ENCODE assay signal across 10 cellular contexts in the genomic region with DNA sequence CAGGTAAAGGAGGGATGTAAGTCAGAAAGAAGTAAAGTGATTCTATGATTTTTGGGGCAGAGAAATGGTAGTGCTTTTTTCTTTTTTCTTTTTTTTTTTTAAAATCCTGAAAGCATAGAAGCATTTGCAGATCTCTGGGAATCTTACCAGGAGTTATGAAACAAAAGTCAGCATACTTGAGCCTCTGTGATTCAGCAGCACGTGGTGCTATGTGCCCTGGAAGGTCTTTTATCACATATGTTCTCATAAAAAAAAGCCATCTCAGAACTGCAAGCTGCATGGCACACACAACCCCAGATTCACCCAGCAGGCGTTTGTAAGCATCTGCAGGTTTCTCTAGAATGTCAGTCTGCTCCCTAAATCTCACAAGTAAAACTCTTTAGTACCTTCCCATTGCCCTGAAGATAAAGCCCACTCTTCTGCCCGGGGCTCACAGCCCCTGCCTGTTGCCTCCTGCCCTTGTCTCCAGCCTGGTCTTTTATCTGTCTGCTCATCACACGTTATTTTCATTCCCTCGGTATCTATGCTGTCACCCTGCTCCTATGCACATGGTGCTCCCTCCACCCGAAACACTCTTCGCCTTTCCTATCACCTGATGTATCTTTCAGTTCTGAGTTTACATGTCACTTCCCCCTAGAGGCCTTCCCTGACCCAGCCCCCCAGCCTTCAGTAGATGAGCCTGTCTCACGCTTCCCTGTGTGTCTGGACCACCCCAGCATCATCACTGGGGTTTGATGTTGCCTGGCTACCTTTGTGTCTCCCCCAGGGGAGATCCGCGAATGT.
DNase-seq lines count a peak whose midpoint lies in the region; ATAC-seq, FAIRE-seq and TF ChIP-seq lines count a peak whose summit lies in the region.
"Had no signal": no experiment of that assay in that cellular context is flagged by ENCODE, and none has a peak within 500 bp of the region (broad histone marks: within the 10 kb centered on the region; RNA-seq: fewer than 3 reads in every experiment).

No MANE protein-coding gene starts in this region.

- no peaks in the 10 kb centered on the region for H3K9me2 ChIP-seq in PC-3 (replicated peaks; ENCODE audit: low read length)

- H3K36me3 ChIP-seq in gastrocnemius medialis (no peaks in the 10 kb centered on the region), PC-3 (ENCODE audit: low read depth, low read length) (no peaks in the 10 kb centered on the region)

- H3K4me1 ChIP-seq in gastrocnemius medialis (no peaks in the 10 kb centered on the region), PC-3 (ENCODE audit: insufficient read depth, low read length) (no peaks in the 10 kb centered on the region)

- TF ChIP-seq POLR2A in gastrocnemius medialis (IDR thresholded peaks at IDR 0.05): no peak

- no peak for TF ChIP-seq CTCF in gastrocnemius medialis (IDR thresholded peaks at IDR 0.05 in 4 of 5, conservative IDR thresholded peaks at IDR 0.05 in 1 of 5)
- no peak for TF ChIP-seq CTCF in PC-3 (conservative IDR thresholded peaks at IDR 0.05; ENCODE audit: low read depth, low read length)

- no peak for DNase-seq in activated CD8-positive, alpha-beta memory T cell treated with anti-CD3 and anti-CD28 coated beads, Interleukin-2, amount 10 ng/mL, durations not matched to agents 7 days and 5 days
- no peak for DNase-seq in activated CD8-positive, alpha-beta memory T cell treated with anti-CD3 and anti-CD28 coated beads, Interleukin-2, amount 50 U/mL, for 4 hours
- peak; percentile 14 for DNase-seq in urothelium cell line (ENCODE audit: low spot score)
- DNase-seq in gastrocnemius medialis: no peak
- DNase-seq in stimulated activated CD4-positive, alpha-beta T cell treated with anti-CD3 and anti-CD28 coated beads, Interleukin-2, amount 100 ng/mL, for 24 hours: no peak
- no peak for DNase-seq in PC-3

- intact Hi-C loops in dendritic cell treated with granulocyte-macrophage colony-stimulating factor and Interleukin-4, amounts not matched to agents 40 ng/mL and 50 ng/mL, for 4 days (cut with micrococcal nuclease): no loop called here
- intact Hi-C loops in gastrocnemius medialis (cut with DNase I; ENCODE audit: low total_unique reads): no loop called here
- intact Hi-C loops in PC-3 (cut with micrococcal nuclease): no loop called here

- H3K27ac Mint-ChIP-seq in activated CD8-positive, alpha-beta memory T cell treated with anti-CD3 and anti-CD28 coated beads, Interleukin-2, amount 10 ng/mL, durations not matched to agents 7 days and 5 days: no peak overlapping the region
- peak overlapping the region; percentile 3 for H3K27ac Mint-ChIP-seq in dendritic cell treated with granulocyte-macrophage colony-stimulating factor and Interleukin-4, amounts not matched to agents 40 ng/mL and 50 ng/mL, for 4 days

- no peak for FAIRE-seq in urothelium cell line (lab: Jason Lieb, UNC)
- FAIRE-seq: A549, TTC549 had no signal

- peaks cover 24% of the 10 kb centered on the region for H3K4me1 Mint-ChIP-seq in activated CD8-positive, alpha-beta memory T cell treated with anti-CD3 and anti-CD28 coated beads, Interleukin-2, amount 10 ng/mL, durations not matched to agents 7 days and 5 days
- peaks cover 31% of the 10 kb centered on the region for H3K4me1 Mint-ChIP-seq in dendritic cell treated with granulocyte-macrophage colony-stimulating factor and Interleukin-4, amounts not matched to agents 40 ng/mL and 50 ng/mL, for 4 days (ENCODE audit: low read depth)

- H2AFZ ChIP-seq in PC-3 (ENCODE audit: low read length): no peak overlapping the region

- POLR2A ChIA-PET in PC-3 (lab: Charles Lee; ENCODE audit: unreplicated experiment): no interaction called here

- H3K4me2 ChIP-seq in PC-3 (ENCODE audit: low read length): no peak overlapping the region
- H3K4me2 ChIP-seq: A549 had no signal

- no peak overlapping the region for H3K9ac ChIP-seq in PC-3 (ENCODE audit: low read length)

- no peaks in the 10 kb centered on the region for H3K9me3 ChIP-seq in gastrocnemius medialis
- no peaks in the 10 kb centered on the region for H3K9me3 ChIP-seq in PC-3 (ENCODE audit: low read length)
- H3K9me3 ChIP-seq: A549 had no signal

- H3K36me3 Mint-ChIP-seq in activated CD8-positive, alpha-beta memory T cell treated with anti-CD3 and anti-CD28 coated beads, Interleukin-2, amount 10 ng/mL, durations not matched to agents 7 days and 5 days: peaks cover 1% of the 10 kb centered on the region
- H3K36me3 Mint-ChIP-seq in dendritic cell treated with granulocyte-macrophage colony-stimulating factor and Interleukin-4, amounts not matched to agents 40 ng/mL and 50 ng/mL, for 4 days (ENCODE audit: low read depth): peaks cover 30% of the 10 kb centered on the region

- in situ Hi-C loops in gastrocnemius medialis (cut with MboI; ENCODE audit: low sequenced_read_pairs in 4 of 4): no loop called here

- H3K27me3 Mint-ChIP-seq in activated CD8-positive, alpha-beta memory T cell treated with anti-CD3 and anti-CD28 coated beads, Interleukin-2, amount 10 ng/mL, durations not matched to agents 7 days and 5 days: peaks cover 51% of the 10 kb centered on the region
- H3K27me3 Mint-ChIP-seq in dendritic cell treated with granulocyte-macrophage colony-stimulating factor and Interleukin-4, amounts not matched to agents 40 ng/mL and 50 ng/mL, for 4 days: peaks cover 36% of the 10 kb centered on the region

- CTCF ChIA-PET in activated CD8-positive, alpha-beta memory T cell treated with anti-CD3 and anti-CD28 coated beads, Interleukin-2, amount 10 ng/mL, durations not matched to agents 7 days and 5 days (lab: Charles Lee): no interaction called here
- CTCF ChIA-PET in PC-3 (lab: Charles Lee): no interaction called here

- no peaks in the 10 kb centered on the region for H3F3A ChIP-seq in PC-3 (ENCODE audit: low read length, unreplicated experiment)

- no peaks in the 10 kb centered on the region for H3K9me3 Mint-ChIP-seq in activated CD8-positive, alpha-beta memory T cell treated with anti-CD3 and anti-CD28 coated beads, Interleukin-2, amount 10 ng/mL, durations not matched to agents 7 days and 5 days (ENCODE audit: low read depth)
- H3K9me3 Mint-ChIP-seq in dendritic cell treated with granulocyte-macrophage colony-stimulating factor and Interleukin-4, amounts not matched to agents 40 ng/mL and 50 ng/mL, for 4 days: no peaks in the 10 kb centered on the region

- H3K4me3 ChIP-seq in gastrocnemius medialis (no peak overlapping the region), PC-3 (ENCODE audit: low read length) (no peak overlapping the region)
- H3K4me3 ChIP-seq: A549 had no signal

- H3K27ac ChIP-seq in gastrocnemius medialis (no peak overlapping the region), PC-3 (ENCODE audit: low read length) (no peak overlapping the region)

- H3K4me3 Mint-ChIP-seq in activated CD8-positive, alpha-beta memory T cell treated with anti-CD3 and anti-CD28 coated beads, Interleukin-2, amount 10 ng/mL, durations not matched to agents 7 days and 5 days: no peak overlapping the region
- H3K4me3 Mint-ChIP-seq in dendritic cell treated with granulocyte-macrophage colony-stimulating factor and Interleukin-4, amounts not matched to agents 40 ng/mL and 50 ng/mL, for 4 days: no peak overlapping the region

- peaks cover 0 to 6% (median 3%) of the 10 kb centered on the region in 3 donors for H3K27me3 ChIP-seq in gastrocnemius medialis
- peaks cover 92% of the 10 kb centered on the region for H3K27me3 ChIP-seq in PC-3 (ENCODE audit: low read length)

- peak; percentile 45 for ATAC-seq in activated CD8-positive, alpha-beta memory T cell treated with anti-CD3 and anti-CD28 coated beads, Interleukin-2, amount 10 ng/mL, durations not matched to agents 7 days and 5 days
- ATAC-seq in HG03135 (IDR thresholded peaks at IDR 0.05; ENCODE audit: unreplicated experiment): peak; percentile 82
- ATAC-seq in gastrocnemius medialis: no peak
- no peak for ATAC-seq in PC-3

- no peaks in the 10 kb centered on the region for H4K20me1 ChIP-seq in PC-3 (ENCODE audit: low read length)

- no TSS peak for BruUV-seq in PC-3 (replicated peaks; lab: Mats Ljungman, UMichigan)

- H3K79me2 ChIP-seq in PC-3 (ENCODE audit: low read length): no peaks in the 10 kb centered on the region

Comparison
In these comparisons a context has a peak if more than half of its experiments do, and no peak if none do; other contexts are left out.
1. ATAC-seq: peak in activated CD8-positive, alpha-beta memory T cell treated with anti-CD3 and anti-CD28 coated beads, Interleukin-2, amount 10 ng/mL, durations not matched to agents 7 days and 5 days (single experiment) and HG03135 (single experiment); none in gastrocnemius medialis (0 of 2) and PC-3 (single experiment).